1 cellular context compared by ENCODE assay signal in the genomic region with DNA sequence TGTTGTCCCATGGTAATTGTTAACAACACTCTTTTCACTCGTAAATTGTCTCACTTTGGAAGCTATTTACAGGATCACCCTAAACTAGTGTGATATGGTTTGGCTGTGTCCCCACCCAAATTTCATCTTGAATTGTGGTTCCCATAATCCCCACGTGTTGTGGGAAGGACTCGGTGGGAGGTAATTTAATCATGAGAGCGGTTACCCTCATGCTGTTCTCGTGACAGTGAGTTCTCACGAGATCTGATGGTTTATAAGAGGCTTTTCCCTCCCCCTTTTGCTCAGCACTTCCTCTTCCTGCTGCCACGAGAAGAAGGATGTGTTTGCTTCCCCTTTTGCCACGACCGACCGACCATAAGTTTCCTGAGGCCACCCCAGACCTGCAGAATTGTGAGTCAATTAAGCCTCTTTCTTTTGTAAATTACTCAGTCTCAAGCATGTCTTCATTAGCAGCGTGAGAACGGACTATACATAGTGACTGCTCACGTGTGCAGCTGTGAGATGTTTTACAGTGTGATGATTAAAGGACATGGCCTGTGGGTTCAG.
TF ChIP-seq lines count a peak whose summit lies in the region.

No MANE protein-coding gene starts in this region.

TF ChIP-seq in HepG2, 621 proteins besides CTCF, POLR2A, EP300 and RAD21 (continued from another document and continues in another):
- TF ChIP-seq, protein P1, sequence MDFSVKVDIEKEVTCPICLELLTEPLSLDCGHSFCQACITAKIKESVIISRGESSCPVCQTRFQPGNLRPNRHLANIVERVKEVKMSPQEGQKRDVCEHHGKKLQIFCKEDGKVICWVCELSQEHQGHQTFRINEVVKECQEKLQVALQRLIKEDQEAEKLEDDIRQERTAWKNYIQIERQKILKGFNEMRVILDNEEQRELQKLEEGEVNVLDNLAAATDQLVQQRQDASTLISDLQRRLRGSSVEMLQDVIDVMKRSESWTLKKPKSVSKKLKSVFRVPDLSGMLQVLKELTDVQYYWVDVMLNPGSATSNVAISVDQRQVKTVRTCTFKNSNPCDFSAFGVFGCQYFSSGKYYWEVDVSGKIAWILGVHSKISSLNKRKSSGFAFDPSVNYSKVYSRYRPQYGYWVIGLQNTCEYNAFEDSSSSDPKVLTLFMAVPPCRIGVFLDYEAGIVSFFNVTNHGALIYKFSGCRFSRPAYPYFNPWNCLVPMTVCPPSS (IDR thresholded peaks at IDR 0.05), result no peak
- no peak for TF ChIP-seq HOXD1 (CRISPR knock-in tag; IDR thresholded peaks at IDR 0.05)
- TF ChIP-seq SCMH1 (CRISPR knock-in tag; IDR thresholded peaks at IDR 0.05; ENCODE audit: borderline replicate concordance), result no peak
- TF ChIP-seq KLF11 (CRISPR knock-in tag; IDR thresholded peaks at IDR 0.05), result no peak
- no peak for TF ChIP-seq TOPORS (CRISPR knock-in tag; IDR thresholded peaks at IDR 0.05)
- TF ChIP-seq ZFP41 (CRISPR knock-in tag; IDR thresholded peaks at IDR 0.05; ENCODE audit: borderline replicate concordance), result no peak
- TF ChIP-seq, protein P2, sequence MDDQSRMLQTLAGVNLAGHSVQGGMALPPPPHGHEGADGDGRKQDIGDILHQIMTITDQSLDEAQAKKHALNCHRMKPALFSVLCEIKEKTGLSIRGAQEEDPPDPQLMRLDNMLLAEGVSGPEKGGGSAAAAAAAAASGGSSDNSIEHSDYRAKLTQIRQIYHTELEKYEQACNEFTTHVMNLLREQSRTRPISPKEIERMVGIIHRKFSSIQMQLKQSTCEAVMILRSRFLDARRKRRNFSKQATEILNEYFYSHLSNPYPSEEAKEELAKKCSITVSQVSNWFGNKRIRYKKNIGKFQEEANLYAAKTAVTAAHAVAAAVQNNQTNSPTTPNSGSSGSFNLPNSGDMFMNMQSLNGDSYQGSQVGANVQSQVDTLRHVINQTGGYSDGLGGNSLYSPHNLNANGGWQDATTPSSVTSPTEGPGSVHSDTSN (CRISPR knock-in tag; IDR thresholded peaks at IDR 0.05; ENCODE audit: borderline replicate concordance), result no peak
- no peak for TF ChIP-seq MED13 (CRISPR knock-in tag; IDR thresholded peaks at IDR 0.05)
- no peak for TF ChIP-seq ARNTL (CRISPR knock-in tag; IDR thresholded peaks at IDR 0.05)
- TF ChIP-seq, protein P3, sequence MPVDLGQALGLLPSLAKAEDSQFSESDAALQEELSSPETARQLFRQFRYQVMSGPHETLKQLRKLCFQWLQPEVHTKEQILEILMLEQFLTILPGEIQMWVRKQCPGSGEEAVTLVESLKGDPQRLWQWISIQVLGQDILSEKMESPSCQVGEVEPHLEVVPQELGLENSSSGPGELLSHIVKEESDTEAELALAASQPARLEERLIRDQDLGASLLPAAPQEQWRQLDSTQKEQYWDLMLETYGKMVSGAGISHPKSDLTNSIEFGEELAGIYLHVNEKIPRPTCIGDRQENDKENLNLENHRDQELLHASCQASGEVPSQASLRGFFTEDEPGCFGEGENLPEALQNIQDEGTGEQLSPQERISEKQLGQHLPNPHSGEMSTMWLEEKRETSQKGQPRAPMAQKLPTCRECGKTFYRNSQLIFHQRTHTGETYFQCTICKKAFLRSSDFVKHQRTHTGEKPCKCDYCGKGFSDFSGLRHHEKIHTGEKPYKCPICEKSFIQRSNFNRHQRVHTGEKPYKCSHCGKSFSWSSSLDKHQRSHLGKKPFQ (CRISPR knock-in tag; IDR thresholded peaks at IDR 0.05; ENCODE audit: insufficient replicate concordance), result no peak
- TF ChIP-seq ADNP (CRISPR knock-in tag; IDR thresholded peaks at IDR 0.05), result no peak
- TF ChIP-seq, protein P4, sequence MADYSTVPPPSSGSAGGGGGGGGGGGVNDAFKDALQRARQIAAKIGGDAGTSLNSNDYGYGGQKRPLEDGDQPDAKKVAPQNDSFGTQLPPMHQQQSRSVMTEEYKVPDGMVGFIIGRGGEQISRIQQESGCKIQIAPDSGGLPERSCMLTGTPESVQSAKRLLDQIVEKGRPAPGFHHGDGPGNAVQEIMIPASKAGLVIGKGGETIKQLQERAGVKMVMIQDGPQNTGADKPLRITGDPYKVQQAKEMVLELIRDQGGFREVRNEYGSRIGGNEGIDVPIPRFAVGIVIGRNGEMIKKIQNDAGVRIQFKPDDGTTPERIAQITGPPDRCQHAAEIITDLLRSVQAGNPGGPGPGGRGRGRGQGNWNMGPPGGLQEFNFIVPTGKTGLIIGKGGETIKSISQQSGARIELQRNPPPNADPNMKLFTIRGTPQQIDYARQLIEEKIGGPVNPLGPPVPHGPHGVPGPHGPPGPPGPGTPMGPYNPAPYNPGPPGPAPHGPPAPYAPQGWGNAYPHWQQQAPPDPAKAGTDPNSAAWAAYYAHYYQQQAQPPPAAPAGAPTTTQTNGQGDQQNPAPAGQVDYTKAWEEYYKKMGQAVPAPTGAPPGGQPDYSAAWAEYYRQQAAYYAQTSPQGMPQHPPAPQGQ (CRISPR knock-in tag; IDR thresholded peaks at IDR 0.05; ENCODE audit: borderline replicate concordance), result no peak
- peak; percentile 42; the same call in 1 of the 2 replicates for TF ChIP-seq ZNF501 (CRISPR knock-in tag; IDR thresholded peaks at IDR 0.05)
- TF ChIP-seq ZNF20 (CRISPR knock-in tag; IDR thresholded peaks at IDR 0.05), result no peak
- no peak for TF ChIP-seq ZNF724P (CRISPR knock-in tag; IDR thresholded peaks at IDR 0.05; ENCODE audit: borderline replicate concordance)
- TF ChIP-seq SRSF4 (IDR thresholded peaks at IDR 0.05; ENCODE audit: low read depth, low read length, poor library complexity, severe bottlenecking), result no peak
- no peak for TF ChIP-seq ZNF766 (CRISPR knock-in tag; IDR thresholded peaks at IDR 0.05; ENCODE audit: borderline replicate concordance)
- TF ChIP-seq ZNF510 (CRISPR knock-in tag; IDR thresholded peaks at IDR 0.05; ENCODE audit: low read depth), result no peak
- TF ChIP-seq SRSF1 (optimal IDR thresholded peaks at IDR 0.05; ENCODE audit: low read depth, low read length), result no peak
- no peak for TF ChIP-seq ASH2L (IDR thresholded peaks at IDR 0.05; ENCODE audit: insufficient read length, low read depth, low read length)
- no peak for TF ChIP-seq ZNF614 (CRISPR knock-in tag; IDR thresholded peaks at IDR 0.05; ENCODE audit: borderline replicate concordance)
- no peak for TF ChIP-seq ZNF331 (CRISPR knock-in tag; IDR thresholded peaks at IDR 0.05)
- no peak for TF ChIP-seq ZNF644 (CRISPR knock-in tag; IDR thresholded peaks at IDR 0.05; ENCODE audit: low read depth)
- no peak for TF ChIP-seq ZNF24 (IDR thresholded peaks at IDR 0.05)
- TF ChIP-seq, protein P5, sequence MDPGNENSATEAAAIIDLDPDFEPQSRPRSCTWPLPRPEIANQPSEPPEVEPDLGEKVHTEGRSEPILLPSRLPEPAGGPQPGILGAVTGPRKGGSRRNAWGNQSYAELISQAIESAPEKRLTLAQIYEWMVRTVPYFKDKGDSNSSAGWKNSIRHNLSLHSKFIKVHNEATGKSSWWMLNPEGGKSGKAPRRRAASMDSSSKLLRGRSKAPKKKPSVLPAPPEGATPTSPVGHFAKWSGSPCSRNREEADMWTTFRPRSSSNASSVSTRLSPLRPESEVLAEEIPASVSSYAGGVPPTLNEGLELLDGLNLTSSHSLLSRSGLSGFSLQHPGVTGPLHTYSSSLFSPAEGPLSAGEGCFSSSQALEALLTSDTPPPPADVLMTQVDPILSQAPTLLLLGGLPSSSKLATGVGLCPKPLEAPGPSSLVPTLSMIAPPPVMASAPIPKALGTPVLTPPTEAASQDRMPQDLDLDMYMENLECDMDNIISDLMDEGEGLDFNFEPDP (CRISPR knock-in tag; conservative IDR thresholded peaks at IDR 0.05), result no peak
- TF ChIP-seq TCF7L2 (IDR thresholded peaks at IDR 0.05; ENCODE audit: low read depth, low read length), result no peak
- TF ChIP-seq KLF6 (CRISPR knock-in tag; IDR thresholded peaks at IDR 0.05), result no peak
- no peak for TF ChIP-seq KAT7 (CRISPR knock-in tag; IDR thresholded peaks at IDR 0.05; ENCODE audit: borderline replicate concordance)
- TF ChIP-seq, protein P6, sequence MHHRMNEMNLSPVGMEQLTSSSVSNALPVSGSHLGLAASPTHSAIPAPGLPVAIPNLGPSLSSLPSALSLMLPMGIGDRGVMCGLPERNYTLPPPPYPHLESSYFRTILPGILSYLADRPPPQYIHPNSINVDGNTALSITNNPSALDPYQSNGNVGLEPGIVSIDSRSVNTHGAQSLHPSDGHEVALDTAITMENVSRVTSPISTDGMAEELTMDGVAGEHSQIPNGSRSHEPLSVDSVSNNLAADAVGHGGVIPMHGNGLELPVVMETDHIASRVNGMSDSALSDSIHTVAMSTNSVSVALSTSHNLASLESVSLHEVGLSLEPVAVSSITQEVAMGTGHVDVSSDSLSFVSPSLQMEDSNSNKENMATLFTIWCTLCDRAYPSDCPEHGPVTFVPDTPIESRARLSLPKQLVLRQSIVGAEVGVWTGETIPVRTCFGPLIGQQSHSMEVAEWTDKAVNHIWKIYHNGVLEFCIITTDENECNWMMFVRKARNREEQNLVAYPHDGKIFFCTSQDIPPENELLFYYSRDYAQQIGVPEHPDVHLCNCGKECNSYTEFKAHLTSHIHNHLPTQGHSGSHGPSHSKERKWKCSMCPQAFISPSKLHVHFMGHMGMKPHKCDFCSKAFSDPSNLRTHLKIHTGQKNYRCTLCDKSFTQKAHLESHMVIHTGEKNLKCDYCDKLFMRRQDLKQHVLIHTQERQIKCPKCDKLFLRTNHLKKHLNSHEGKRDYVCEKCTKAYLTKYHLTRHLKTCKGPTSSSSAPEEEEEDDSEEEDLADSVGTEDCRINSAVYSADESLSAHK (CRISPR knock-in tag; IDR thresholded peaks at IDR 0.05; ENCODE audit: borderline replicate concordance), result no peak
- no peak for TF ChIP-seq SRSF9 (IDR thresholded peaks at IDR 0.05; ENCODE audit: borderline replicate concordance, insufficient read depth, low read depth, low read length, poor library complexity, severe bottlenecking)
- TF ChIP-seq, protein P7, sequence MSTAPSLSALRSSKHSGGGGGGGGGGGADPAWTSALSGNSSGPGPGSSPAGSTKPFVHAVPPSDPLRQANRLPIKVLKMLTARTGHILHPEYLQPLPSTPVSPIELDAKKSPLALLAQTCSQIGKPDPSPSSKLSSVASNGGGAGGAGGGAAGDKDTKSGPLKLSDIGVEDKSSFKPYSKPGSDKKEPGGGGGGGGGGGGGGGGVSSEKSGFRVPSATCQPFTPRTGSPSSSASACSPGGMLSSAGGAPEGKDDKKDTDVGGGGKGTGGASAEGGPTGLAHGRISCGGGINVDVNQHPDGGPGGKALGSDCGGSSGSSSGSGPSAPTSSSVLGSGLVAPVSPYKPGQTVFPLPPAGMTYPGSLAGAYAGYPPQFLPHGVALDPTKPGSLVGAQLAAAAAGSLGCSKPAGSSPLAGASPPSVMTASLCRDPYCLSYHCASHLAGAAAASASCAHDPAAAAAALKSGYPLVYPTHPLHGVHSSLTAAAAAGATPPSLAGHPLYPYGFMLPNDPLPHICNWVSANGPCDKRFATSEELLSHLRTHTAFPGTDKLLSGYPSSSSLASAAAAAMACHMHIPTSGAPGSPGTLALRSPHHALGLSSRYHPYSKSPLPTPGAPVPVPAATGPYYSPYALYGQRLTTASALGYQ (CRISPR knock-in tag; IDR thresholded peaks at IDR 0.05), result no peak
- TF ChIP-seq WIZ (CRISPR knock-in tag; IDR thresholded peaks at IDR 0.05), result 0 out of 2 replicates have a peak, but pooled peaks have one; percentile 48
- TF ChIP-seq CEBPG (CRISPR knock-in tag; IDR thresholded peaks at IDR 0.05), result no peak
- no peak for TF ChIP-seq ATRX (CRISPR knock-in tag; IDR thresholded peaks at IDR 0.05; ENCODE audit: borderline replicate concordance)
- no peak for TF ChIP-seq ZNF746 (CRISPR knock-in tag; IDR thresholded peaks at IDR 0.05)
- no peak for TF ChIP-seq HOXA5 (CRISPR knock-in tag; IDR thresholded peaks at IDR 0.05)
- TF ChIP-seq HDAC2 (CRISPR knock-in tag; IDR thresholded peaks at IDR 0.05), result no peak
- TF ChIP-seq, protein P8, sequence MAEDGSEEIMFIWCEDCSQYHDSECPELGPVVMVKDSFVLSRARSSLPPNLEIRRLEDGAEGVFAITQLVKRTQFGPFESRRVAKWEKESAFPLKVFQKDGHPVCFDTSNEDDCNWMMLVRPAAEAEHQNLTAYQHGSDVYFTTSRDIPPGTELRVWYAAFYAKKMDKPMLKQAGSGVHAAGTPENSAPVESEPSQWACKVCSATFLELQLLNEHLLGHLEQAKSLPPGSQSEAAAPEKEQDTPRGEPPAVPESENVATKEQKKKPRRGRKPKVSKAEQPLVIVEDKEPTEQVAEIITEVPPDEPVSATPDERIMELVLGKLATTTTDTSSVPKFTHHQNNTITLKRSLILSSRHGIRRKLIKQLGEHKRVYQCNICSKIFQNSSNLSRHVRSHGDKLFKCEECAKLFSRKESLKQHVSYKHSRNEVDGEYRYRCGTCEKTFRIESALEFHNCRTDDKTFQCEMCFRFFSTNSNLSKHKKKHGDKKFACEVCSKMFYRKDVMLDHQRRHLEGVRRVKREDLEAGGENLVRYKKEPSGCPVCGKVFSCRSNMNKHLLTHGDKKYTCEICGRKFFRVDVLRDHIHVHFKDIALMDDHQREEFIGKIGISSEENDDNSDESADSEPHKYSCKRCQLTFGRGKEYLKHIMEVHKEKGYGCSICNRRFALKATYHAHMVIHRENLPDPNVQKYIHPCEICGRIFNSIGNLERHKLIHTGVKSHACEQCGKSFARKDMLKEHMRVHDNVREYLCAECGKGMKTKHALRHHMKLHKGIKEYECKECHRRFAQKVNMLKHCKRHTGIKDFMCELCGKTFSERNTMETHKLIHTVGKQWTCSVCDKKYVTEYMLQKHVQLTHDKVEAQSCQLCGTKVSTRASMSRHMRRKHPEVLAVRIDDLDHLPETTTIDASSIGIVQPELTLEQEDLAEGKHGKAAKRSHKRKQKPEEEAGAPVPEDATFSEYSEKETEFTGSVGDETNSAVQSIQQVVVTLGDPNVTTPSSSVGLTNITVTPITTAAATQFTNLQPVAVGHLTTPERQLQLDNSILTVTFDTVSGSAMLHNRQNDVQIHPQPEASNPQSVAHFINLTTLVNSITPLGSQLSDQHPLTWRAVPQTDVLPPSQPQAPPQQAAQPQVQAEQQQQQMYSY (CRISPR knock-in tag; IDR thresholded peaks at IDR 0.05), result no peak
- no peak for TF ChIP-seq KDM4B (CRISPR knock-in tag; IDR thresholded peaks at IDR 0.05)
- no peak for TF ChIP-seq ZNF792 (CRISPR knock-in tag; IDR thresholded peaks at IDR 0.05)
- no peak for TF ChIP-seq PTBP1 (IDR thresholded peaks at IDR 0.05; ENCODE audit: low read depth, low read length, poor library complexity, severe bottlenecking)
- TF ChIP-seq, protein P9, sequence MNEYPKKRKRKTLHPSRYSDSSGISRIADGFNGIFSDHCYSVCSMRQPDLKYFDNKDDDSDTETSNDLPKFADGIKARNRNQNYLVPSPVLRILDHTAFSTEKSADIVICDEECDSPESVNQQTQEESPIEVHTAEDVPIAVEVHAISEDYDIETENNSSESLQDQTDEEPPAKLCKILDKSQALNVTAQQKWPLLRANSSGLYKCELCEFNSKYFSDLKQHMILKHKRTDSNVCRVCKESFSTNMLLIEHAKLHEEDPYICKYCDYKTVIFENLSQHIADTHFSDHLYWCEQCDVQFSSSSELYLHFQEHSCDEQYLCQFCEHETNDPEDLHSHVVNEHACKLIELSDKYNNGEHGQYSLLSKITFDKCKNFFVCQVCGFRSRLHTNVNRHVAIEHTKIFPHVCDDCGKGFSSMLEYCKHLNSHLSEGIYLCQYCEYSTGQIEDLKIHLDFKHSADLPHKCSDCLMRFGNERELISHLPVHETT (CRISPR knock-in tag; conservative IDR thresholded peaks at IDR 0.05), result no peak
- TF ChIP-seq MBD4 (IDR thresholded peaks at IDR 0.05; ENCODE audit: borderline replicate concordance, low read length), result no peak
- TF ChIP-seq ZNF674 (CRISPR knock-in tag; IDR thresholded peaks at IDR 0.05; ENCODE audit: low read depth), result no peak
- TF ChIP-seq NR2C2 (CRISPR knock-in tag; IDR thresholded peaks at IDR 0.05; ENCODE audit: borderline replicate concordance), result peak; percentile 48; the same call in 1 of the 2 replicates
- TF ChIP-seq ZNF75D (CRISPR knock-in tag; IDR thresholded peaks at IDR 0.05; ENCODE audit: borderline replicate concordance), result 0 out of 2 replicates have a peak, but pooled peaks have one; percentile 65
- TF ChIP-seq SMARCE1 (IDR thresholded peaks at IDR 0.05; ENCODE audit: borderline replicate concordance), result no peak
- TF ChIP-seq REL (CRISPR knock-in tag; conservative IDR thresholded peaks at IDR 0.05), result no peak
- no peak for TF ChIP-seq ZNF547 (CRISPR knock-in tag; IDR thresholded peaks at IDR 0.05)
- TF ChIP-seq ZNF460 (CRISPR knock-in tag; IDR thresholded peaks at IDR 0.05; ENCODE audit: borderline replicate concordance), result no peak
